9 cellular contexts compared by ENCODE assay signal in the genomic region with DNA sequence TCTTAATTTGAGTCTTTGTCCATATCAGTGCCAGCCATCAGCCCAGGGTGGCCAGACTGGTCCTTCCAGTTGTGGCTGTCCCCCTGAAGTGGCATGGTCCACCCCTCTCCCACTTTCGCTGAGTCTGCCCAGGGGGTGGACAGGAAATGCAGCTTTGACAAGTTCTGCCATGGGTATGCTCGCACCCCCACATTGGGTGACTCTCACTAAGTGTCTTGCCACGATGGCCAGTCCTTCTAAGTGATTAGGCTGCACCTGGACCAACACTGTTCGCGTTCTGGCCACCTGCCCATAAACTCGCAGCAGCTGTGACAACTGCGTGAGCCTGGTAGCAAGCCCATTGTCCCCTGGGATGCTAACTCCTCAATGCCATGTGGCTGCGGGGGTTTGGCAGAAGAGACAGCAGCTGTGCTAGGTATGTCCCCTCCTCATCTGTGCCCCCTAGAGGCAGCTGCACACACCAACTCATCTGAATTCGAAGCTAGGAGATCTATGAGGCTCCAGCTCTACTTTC. TPM values are rescaled to one million over a fixed set of nuclear protein-coding genes. Genes with fewer than 3 reads are reported as not detected.
DNase-seq lines count a peak whose midpoint lies in the region; ATAC-seq and TF ChIP-seq lines count a peak whose summit lies in the region.
"Had no signal": no experiment of that assay in that cellular context is flagged by ENCODE, and none has a peak within 500 bp of the region (broad histone marks: within the 10 kb centered on the region; RNA-seq: fewer than 3 reads in every experiment).

No MANE protein-coding gene starts in this region.

- no peaks in the 10 kb centered on the region for H3K36me3 Mint-ChIP-seq in type B pancreatic cell
- H3K36me3 Mint-ChIP-seq: activated naive CD8-positive, alpha-beta T cell treated with anti-CD3 and anti-CD28 coated beads, Interleukin-2, amount 10 ng/mL, durations not matched to agents 7 days and 5 days had no signal

- no peaks in the 10 kb centered on the region for H3K9me3 Mint-ChIP-seq in type B pancreatic cell
- H3K9me3 Mint-ChIP-seq: activated naive CD8-positive, alpha-beta T cell treated with anti-CD3 and anti-CD28 coated beads, Interleukin-2, amount 10 ng/mL, durations not matched to agents 7 days and 5 days had no signal

- ATAC-seq in GM18870 (IDR thresholded peaks at IDR 0.05; ENCODE audit: unreplicated experiment), result peak; percentile 64
- ATAC-seq in HG03378 (IDR thresholded peaks at IDR 0.05; ENCODE audit: unreplicated experiment), result peak; percentile 75
- no peak for ATAC-seq in HG03108 (IDR thresholded peaks at IDR 0.05; ENCODE audit: unreplicated experiment)

- peak; percentile 47 for TF ChIP-seq CTCF in fibroblast of villous mesenchyme (IDR thresholded peaks at IDR 0.05; ENCODE audit: insufficient read depth, low read depth, low read length)
- peak; percentile 57 for TF ChIP-seq CTCF in type B pancreatic cell (conservative IDR thresholded peaks at IDR 0.05)

- H3K4me1 Mint-ChIP-seq in type B pancreatic cell (ENCODE audit: unreplicated experiment), result peaks cover 11% of the 10 kb centered on the region
- H3K4me1 Mint-ChIP-seq: activated naive CD8-positive, alpha-beta T cell treated with anti-CD3 and anti-CD28 coated beads, Interleukin-2, amount 10 ng/mL, durations not matched to agents 7 days and 5 days had no signal

- in situ Hi-C loops in ACHN (cut with HindIII; ENCODE audit: low pct_ligation_motif_present, low pct_unique_long_range_greater_than_20kb, low sequenced_read_pairs), result no loop called here

- no peak overlapping the region for H3K4me3 Mint-ChIP-seq in type B pancreatic cell
- H3K4me3 Mint-ChIP-seq: activated naive CD8-positive, alpha-beta T cell treated with anti-CD3 and anti-CD28 coated beads, Interleukin-2, amount 10 ng/mL, durations not matched to agents 7 days and 5 days had no signal

- DNase-seq in ACHN, result peak; percentile 7
- DNase-seq in NCI-H774 (lab: John Stamatoyannopoulos, UW), result peak; percentile 90
- no peak for DNase-seq in fibroblast of villous mesenchyme (ENCODE audit: low read depth)
- no peak for DNase-seq in type B pancreatic cell (ENCODE audit: extremely low spot score, unreplicated experiment)
- DNase-seq in putamen (ENCODE audit: low spot score), result no peak
- DNase-seq: activated naive CD8-positive, alpha-beta T cell treated with anti-CD3 and anti-CD28 coated beads, Interleukin-2, amount 10 ng/mL, durations not matched to agents 7 days and 5 days had no signal

- H3K27ac Mint-ChIP-seq in type B pancreatic cell, result no peak overlapping the region
- H3K27ac Mint-ChIP-seq: activated naive CD8-positive, alpha-beta T cell treated with anti-CD3 and anti-CD28 coated beads, Interleukin-2, amount 10 ng/mL, durations not matched to agents 7 days and 5 days had no signal

- peaks cover 4% of the 10 kb centered on the region for H3K27me3 Mint-ChIP-seq in type B pancreatic cell

- H3K4me3 ChIP-seq in fibroblast of villous mesenchyme (ENCODE audit: low read depth, low read length), result no peak overlapping the region

RNA-seq across cellular contexts. Expression of a gene that starts 10.0 kb away (rescaled TPM):
- 0.43 and 1.3 TPM in 2 replicates for total RNA-seq in fibroblast of villous mesenchyme
- total RNA-seq in type B pancreatic cell (ENCODE audit: low replicate concordance), result 5.3 and 7.4 TPM in 2 replicates
- total RNA-seq: activated naive CD8-positive, alpha-beta T cell treated with anti-CD3 and anti-CD28 coated beads, Interleukin-2, amount 10 ng/mL, durations not matched to agents 7 days and 5 days had no signal

Comparison
In these comparisons a context has a peak if more than half of its experiments do, and no peak if none do; other contexts are left out.
1. DNase-seq: peak in ACHN (single experiment) and NCI-H774 (single experiment); none in fibroblast of villous mesenchyme (single experiment), type B pancreatic cell (single experiment) and putamen (single experiment).